In genomic region chr6:152673233-152673632, GRCh38 we compare ENCODE assay signal across 19 cellular contexts. TPM values are rescaled to one million over a fixed set of nuclear protein-coding genes. Genes with fewer than 3 reads are reported as not detected.
"Had no signal": no experiment of that assay in that cellular context is flagged by ENCODE, and none has a peak within 500 bp of the region (broad histone marks: within the 10 kb centered on the region; RNA-seq: fewer than 3 reads in every experiment).

No MANE protein-coding gene starts in this region.

- H3K4me3 ChIP-seq: dorsolateral prefrontal cortex, lower lobe of right lung, suprapubic skin, transverse colon, uterus had no signal

- ATAC-seq: activated CD8-positive, alpha-beta memory T cell treated with anti-CD3 and anti-CD28 coated beads, Interleukin-2, amount 10 ng/mL, durations not matched to agents 7 days and 5 days; lower lobe of right lung; stimulated activated naive CD8-positive, alpha-beta T cell treated with anti-CD3 and anti-CD28 coated beads, Interleukin-15, Interleukin-2, amounts not matched to agents 100 U/mL and 50 U/mL, for 24 hours had no signal

- DNase-seq: activated CD4-positive, alpha-beta memory T cell treated with anti-CD3 and anti-CD28 coated beads, Interleukin-2, amount 10 ng/mL, durations not matched to agents 7 days and 5 days; activated CD4-positive, alpha-beta T cell treated with anti-CD3 and anti-CD28 coated beads for 48 hours; activated CD4-positive, CD25-positive, alpha-beta regulatory T cell; activated CD8-positive, alpha-beta memory T cell treated with anti-CD3 and anti-CD28 coated beads, Interleukin-2, amount 10 ng/mL, durations not matched to agents 7 days and 5 days; amniotic stem cell; dorsolateral prefrontal cortex; lower lobe of right lung; midbrain; posterior cingulate gyrus; stimulated activated CD4-positive, alpha-beta T cell treated with anti-CD3 and anti-CD28 coated beads, Interleukin-12 subunit alpha, Interleukin-12 subunit beta, amount 100 ng/mL, for 4 hours; stimulated activated CD4-positive, alpha-beta T cell treated with anti-CD3 and anti-CD28 coated beads, Interleukin-1b, Interleukin-23, amount 100 ng/mL, for 48 hours; stimulated activated CD8-positive, alpha-beta memory T cell treated with anti-CD3 and anti-CD28 coated beads, Interleukin-4, amount 100 ng/mL, for 48 hours; stimulated activated naive CD8-positive, alpha-beta T cell treated with anti-CD3 and anti-CD28 coated beads, Interleukin-15, Interleukin-2, amounts not matched to agents 100 U/mL and 50 U/mL, for 24 hours; T-helper 1 cell; T1000; transverse colon; uterus had no signal

RNA-seq across cellular contexts. Expression of gene MYCT1, which starts 24.5 kb away (rescaled TPM):
- total RNA-seq: activated CD4-positive, alpha-beta memory T cell treated with anti-CD3 and anti-CD28 coated beads, Interleukin-2, amount 10 ng/mL, durations not matched to agents 7 days and 5 days; activated CD8-positive, alpha-beta memory T cell treated with anti-CD3 and anti-CD28 coated beads, Interleukin-2, amount 10 ng/mL, durations not matched to agents 7 days and 5 days; fibroblast of lung had no signal
